Comparison of ENCODE assay signal across 29 cellular contexts in the genomic region with DNA sequence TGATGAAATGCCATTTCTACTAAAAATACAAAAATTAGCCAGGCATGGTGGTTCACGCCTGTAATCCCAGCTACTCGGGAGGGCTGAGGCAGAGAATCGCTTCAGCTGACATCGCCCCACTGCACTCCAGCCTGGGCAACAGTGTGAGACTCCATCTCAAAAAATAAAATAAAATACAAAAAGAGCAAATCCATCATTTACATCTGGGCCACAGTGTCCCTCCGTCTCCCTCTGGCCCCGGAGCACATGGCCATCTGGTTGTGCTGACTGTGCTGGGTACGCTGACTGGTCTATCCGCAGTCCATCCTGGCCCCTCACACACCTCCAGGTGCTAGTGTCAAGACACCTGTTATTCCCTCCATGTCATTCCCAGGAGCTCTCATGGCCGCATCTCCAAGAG. TPM values are rescaled to one million over a fixed set of nuclear protein-coding genes. Genes with fewer than 3 reads are reported as not detected.
"Had no signal": no experiment of that assay in that cellular context is flagged by ENCODE, and none has a peak within 500 bp of the region (broad histone marks: within the 10 kb centered on the region; RNA-seq: fewer than 3 reads in every experiment).

No MANE protein-coding gene starts in this region.

- H3K27me3 Mint-ChIP-seq: activated CD4-positive, alpha-beta T cell treated with anti-CD3 and anti-CD28 coated beads for 36 hours had no signal

- DNase-seq: activated CD4-positive, alpha-beta T cell treated with anti-CD3 and anti-CD28 coated beads for 36 hours; activated CD4-positive, alpha-beta T cell treated with anti-CD3 and anti-CD28 coated beads, Interleukin-2, amount 50 U/mL, for 4 hours; activated CD8-positive, alpha-beta memory T cell treated with anti-CD3 and anti-CD28 coated beads for 24 hours; activated CD8-positive, alpha-beta memory T cell treated with anti-CD3 and anti-CD28 coated beads, Interleukin-2, amount 50 U/mL, for 48 hours; anterior cingulate cortex; effector CD4-positive, alpha-beta T cell; erythroblast; foreskin fibroblast; kidney glomerular epithelial cell; midbrain; nucleus accumbens; stimulated activated CD4-positive, alpha-beta T cell treated with anti-CD3 and anti-CD28 coated beads, Interleukin-15, amount 100 ng/mL, for 24 hours; T1000; transverse colon; uterus had no signal

- H3K4me1 ChIP-seq: body of pancreas had no signal

- H3K9me3 ChIP-seq: body of pancreas, left lung, sigmoid colon, transverse colon, uterus had no signal

- H3K4me2 ChIP-seq: smooth muscle cell had no signal

- H3K9me3 Mint-ChIP-seq: activated T-helper 1 cell treated with anti-CD3 and anti-CD28 coated beads, Interleukin-12 subunit alpha, Interleukin-12 subunit beta, Interleukin-2, Interleukin-4 antibody, amounts not matched to agents 30 ng/mL and 10 ng/mL and 1 ng/mL, durations not matched to agents 14 hours and 24 hours and 36 hours; dendritic cell treated with granulocyte-macrophage colony-stimulating factor and Interleukin-4, amounts not matched to agents 40 ng/mL and 50 ng/mL, for 4 days; nephron; stimulated activated memory B cell treated with anti-CD40 and anti-IgM and Interleukin-4, amounts not matched to agents 10 μg/mL and 1 μg/mL and 100 μg/mL, for 72 hours; T-helper 1 cell treated with Interleukin-12 subunit alpha and Interleukin-12 subunit beta and Interleukin-4 antibody, amounts not matched to agents 30 μg/mL and 1 μg/mL, for 36 hours; WTC11 had no signal

- H3K27ac Mint-ChIP-seq: activated CD4-positive, alpha-beta T cell treated with anti-CD3 and anti-CD28 coated beads for 36 hours; activated T-helper 1 cell treated with anti-CD3 and anti-CD28 coated beads, Interleukin-12 subunit alpha, Interleukin-12 subunit beta, Interleukin-2, Interleukin-4 antibody, amounts not matched to agents 30 ng/mL and 10 ng/mL and 1 ng/mL, durations not matched to agents 14 hours and 24 hours and 36 hours; dendritic cell treated with granulocyte-macrophage colony-stimulating factor and Interleukin-4, amounts not matched to agents 40 ng/mL and 50 ng/mL, for 4 days; nephron; stimulated activated memory B cell treated with anti-CD40 and anti-IgM and Interleukin-4, amounts not matched to agents 10 μg/mL and 1 μg/mL and 100 μg/mL, for 72 hours; T-helper 1 cell treated with Interleukin-12 subunit alpha and Interleukin-12 subunit beta and Interleukin-4 antibody, amounts not matched to agents 30 μg/mL and 1 μg/mL, for 36 hours; WTC11 had no signal

- H3K4me3 ChIP-seq: body of pancreas, cardiac muscle cell, left lung, sigmoid colon, smooth muscle cell, transverse colon, uterus had no signal

- H3K27me3 ChIP-seq: body of pancreas, cardiac muscle cell, sigmoid colon, transverse colon, uterus had no signal

- H3K36me3 ChIP-seq: cardiac muscle cell, left lung, sigmoid colon, transverse colon, uterus had no signal

- H3K36me3 Mint-ChIP-seq: stimulated activated memory B cell treated with anti-CD40 and anti-IgM and Interleukin-4, amounts not matched to agents 10 μg/mL and 1 μg/mL and 100 μg/mL, for 72 hours; WTC11 had no signal

- H3K4me3 Mint-ChIP-seq: activated CD4-positive, alpha-beta T cell treated with anti-CD3 and anti-CD28 coated beads for 36 hours; activated T-helper 1 cell treated with anti-CD3 and anti-CD28 coated beads, Interleukin-12 subunit alpha, Interleukin-12 subunit beta, Interleukin-2, Interleukin-4 antibody, amounts not matched to agents 30 ng/mL and 10 ng/mL and 1 ng/mL, durations not matched to agents 14 hours and 24 hours and 36 hours; dendritic cell treated with granulocyte-macrophage colony-stimulating factor and Interleukin-4, amounts not matched to agents 40 ng/mL and 50 ng/mL, for 4 days; nephron; stimulated activated memory B cell treated with anti-CD40 and anti-IgM and Interleukin-4, amounts not matched to agents 10 μg/mL and 1 μg/mL and 100 μg/mL, for 72 hours; T-helper 1 cell treated with Interleukin-12 subunit alpha and Interleukin-12 subunit beta and Interleukin-4 antibody, amounts not matched to agents 30 μg/mL and 1 μg/mL, for 36 hours; WTC11 had no signal

- H3K27ac ChIP-seq: body of pancreas, cardiac muscle cell, left lung, sigmoid colon, transverse colon, uterus had no signal

RNA-seq across cellular contexts. Expression of a gene that starts 42.1 kb away (rescaled TPM):
- total RNA-seq: glomerular endothelial cell, lung microvascular endothelial cell had no signal

RNA-seq across cellular contexts. Expression of a gene that starts 54.8 kb away (rescaled TPM):
- total RNA-seq: chondrocyte had no signal
